In genomic region chr9:1207681-1208080, GRCh38 we compare ENCODE assay signal across 19 cellular contexts.
DNase-seq lines count a peak whose midpoint lies in the region; ATAC-seq and TF ChIP-seq lines count a peak whose summit lies in the region.
"Had no signal": no experiment of that assay in that cellular context is flagged by ENCODE, and none has a peak within 500 bp of the region (broad histone marks: within the 10 kb centered on the region; RNA-seq: fewer than 3 reads in every experiment).

No MANE protein-coding gene starts in this region.

- peak; percentile 85 for ATAC-seq in PC-3
- ATAC-seq in GM19324 (IDR thresholded peaks at IDR 0.05; ENCODE audit: low FRiP score, unreplicated experiment), result no peak
- no peak for ATAC-seq in right lobe of liver
- no peak for ATAC-seq in HG02678 (IDR thresholded peaks at IDR 0.05; ENCODE audit: unreplicated experiment)
- ATAC-seq: left colon, T-cell had no signal

- 29% methylated on average over 3 of the region's 3 CpGs for WGBS in urinary bladder
- 76% methylated on average over 3 of the region's 3 CpGs for WGBS in right lobe of liver (ENCODE audit: insufficient coverage, low coverage, low lambda C conversion rate, missing lambda C conversion rate)

- peaks cover 15% of the 10 kb centered on the region for H3K4me1 ChIP-seq in PC-3 (ENCODE audit: insufficient read depth, low read length)
- H3K4me1 ChIP-seq in urinary bladder (ENCODE audit: insufficient read depth), result no peaks in the 10 kb centered on the region
- H3K4me1 ChIP-seq in right lobe of liver, result peaks cover 0 to 5% (median 1%) of the 10 kb centered on the region in 4 donors
- H3K4me1 ChIP-seq: tibial artery had no signal

- no peaks in the 10 kb centered on the region for H3K27me3 Mint-ChIP-seq in MCF 10A (ENCODE audit: insufficient read depth, unreplicated experiment)
- H3K27me3 Mint-ChIP-seq: B cell had no signal

- H2AFZ ChIP-seq in PC-3 (ENCODE audit: low read length), result no peak overlapping the region

- CTCF ChIA-PET in PC-3 (lab: Charles Lee), result interaction anchor here (0.6 kb wide), 1 partner anchor 129 kb away, joined by 3 read pairs; no protein-coding TSS in a partner anchor
- CTCF ChIA-PET in MCF 10A (lab: Yijun Ruan, JAX), result interaction anchor here (0.6 kb wide), 1 partner anchor 204 kb away, joined by 4 read pairs; no protein-coding TSS in a partner anchor

- H3K27ac ChIP-seq in PC-3 (ENCODE audit: low read length) (peak overlapping the region; percentile 89), urinary bladder (ENCODE audit: low read depth) (peak overlapping the region; percentile 71), right lobe of liver (no peak overlapping the region)
- H3K27ac ChIP-seq: tibial artery had no signal

- H4K20me1 ChIP-seq in PC-3 (ENCODE audit: low read length), result no peaks in the 10 kb centered on the region

- H3K4me3 ChIP-seq in PC-3 (ENCODE audit: low read length) (no peak overlapping the region), fibroblast of pulmonary artery (replicated peaks; ENCODE audit: low read depth, low read length) (no peak overlapping the region), urinary bladder (ENCODE audit: low read depth, low read length) (no peak overlapping the region), right lobe of liver (no peak overlapping the region)
- H3K4me3 ChIP-seq: tibial artery had no signal

- peaks cover 8% of the 10 kb centered on the region for H3K4me1 Mint-ChIP-seq in MCF 10A (ENCODE audit: insufficient read depth, unreplicated experiment)
- H3K4me1 Mint-ChIP-seq: B cell, T-cell had no signal

- H3K4me2 ChIP-seq in PC-3 (ENCODE audit: low read length), result peak overlapping the region; percentile 61

- no peaks in the 10 kb centered on the region for H3K27me3 ChIP-seq in PC-3 (ENCODE audit: low read length)
- no peaks in the 10 kb centered on the region for H3K27me3 ChIP-seq in right lobe of liver
- H3K27me3 ChIP-seq: tibial artery had no signal

- peaks cover 15% of the 10 kb centered on the region for H3K9me3 Mint-ChIP-seq in MCF 10A (ENCODE audit: unreplicated experiment)

- H3K9me3 ChIP-seq in PC-3 (ENCODE audit: low read length) (no peaks in the 10 kb centered on the region), right lobe of liver (no peaks in the 10 kb centered on the region)

- TF ChIP-seq CTCF in PC-3 (conservative IDR thresholded peaks at IDR 0.05; ENCODE audit: low read depth, low read length), result no peak
- no peak for TF ChIP-seq CTCF in fibroblast of pulmonary artery (IDR thresholded peaks at IDR 0.05; ENCODE audit: low read length, missing control alignments)
- TF ChIP-seq CTCF in MCF 10A (IDR thresholded peaks at IDR 0.05; ENCODE audit: unreplicated experiment), result no peak
- no peak for TF ChIP-seq CTCF in right lobe of liver (IDR thresholded peaks at IDR 0.05)

- DNase-seq in EH (ENCODE audit: low read depth), result peak; percentile 90
- peak; percentile 59 for DNase-seq in PC-3
- DNase-seq in fibroblast of pulmonary artery (ENCODE audit: low read depth), result peak; percentile 20
- no peak for DNase-seq in MCF 10A (ENCODE audit: unreplicated experiment)
- no peak for DNase-seq in right lobe of liver
- DNase-seq: activated CD4-positive, alpha-beta T cell treated with anti-CD3 and anti-CD28 coated beads, Interleukin-2, amount 50 U/mL, for 4 hours; activated naive CD4-positive, alpha-beta T cell treated with anti-CD3 and anti-CD28 coated beads, Interleukin-2, amount 50 U/mL, for 16 hours; activated T-cell treated with anti-CD3 and anti-CD28 coated beads, Interleukin-2, amount 50 U/mL, for 1 hour; cortex of kidney; left colon; NCI-H187 treated with DMSO at 0.1 percent for 48 hours; Right ventricle myocardium superior; stimulated activated naive CD4-positive, alpha-beta T cell; T-cell; tibial artery had no signal

- H3K27ac Mint-ChIP-seq in MCF 10A (ENCODE audit: low read depth, unreplicated experiment), result no peak overlapping the region
- H3K27ac Mint-ChIP-seq: B cell, T-cell had no signal

- H3K9me2 ChIP-seq in PC-3 (replicated peaks; ENCODE audit: low read length), result no peaks in the 10 kb centered on the region

- TF ChIP-seq POLR2A in right lobe of liver (IDR thresholded peaks at IDR 0.05), result no peak

- H3F3A ChIP-seq in PC-3 (ENCODE audit: low read length, unreplicated experiment), result no peaks in the 10 kb centered on the region

- intact Hi-C loops in PC-3 (cut with micrococcal nuclease), result loop anchor here (5.0 kb wide), 1 partner anchor 85 kb away; no protein-coding TSS in a partner anchor
- intact Hi-C loops in MCF 10A (cut with micrococcal nuclease), result no loop called here
- intact Hi-C loops in right lobe of liver (cut with DNase I), result no loop called here

- no peaks in the 10 kb centered on the region for H3K36me3 Mint-ChIP-seq in MCF 10A (ENCODE audit: insufficient read depth, unreplicated experiment)
- H3K36me3 Mint-ChIP-seq: T-cell had no signal

- H3K9ac ChIP-seq in PC-3 (ENCODE audit: low read length), result peak overlapping the region; percentile 57; the same call in 1 of the 2 replicates

- POLR2A ChIA-PET in PC-3 (lab: Charles Lee; ENCODE audit: unreplicated experiment) (no interaction called here), MCF 10A (lab: Yijun Ruan, JAX) (no interaction called here)

- no peak overlapping the region for H3K4me3 Mint-ChIP-seq in MCF 10A (ENCODE audit: unreplicated experiment)
- H3K4me3 Mint-ChIP-seq: B cell, T-cell had no signal

- BruUV-seq in PC-3 (replicated peaks; lab: Mats Ljungman, UMichigan), result no TSS peak
- BruUV-seq in MCF 10A (replicated peaks; lab: Mats Ljungman, UMichigan), result no TSS peak

- H3K36me3 ChIP-seq in PC-3 (ENCODE audit: low read depth, low read length), result no peaks in the 10 kb centered on the region
- H3K36me3 ChIP-seq in urinary bladder (ENCODE audit: insufficient read depth), result no peaks in the 10 kb centered on the region
- H3K36me3 ChIP-seq in right lobe of liver, result no peaks in the 10 kb centered on the region
- H3K36me3 ChIP-seq: tibial artery had no signal

- H3K79me2 ChIP-seq in PC-3 (ENCODE audit: low read length), result no peaks in the 10 kb centered on the region

Comparison
In these comparisons a context has a peak if more than half of its experiments do, and no peak if none do; other contexts are left out.
1. DNase-seq: peak in EH (single experiment), PC-3 (single experiment) and fibroblast of pulmonary artery (single experiment); none in MCF 10A (single experiment) and right lobe of liver (0 of 3).
2. H3K27ac ChIP-seq: peak in PC-3 (single experiment) and urinary bladder (single experiment); none in right lobe of liver (0 of 3).